ENCODE assay signal across 28 cellular contexts in genomic region chr12:81229718-81230117, GRCh38.
DNase-seq lines count a peak whose midpoint lies in the region; ATAC-seq and TF ChIP-seq lines count a peak whose summit lies in the region.
"Had no signal": no experiment of that assay in that cellular context is flagged by ENCODE, and none has a peak within 500 bp of the region (broad histone marks: within the 10 kb centered on the region; RNA-seq: fewer than 3 reads in every experiment).

No MANE protein-coding gene starts in this region.

- no peak for ATAC-seq in esophagus mucosa
- ATAC-seq: activated naive CD8-positive, alpha-beta T cell treated with anti-CD3 and anti-CD28 coated beads, Interleukin-2, amount 50 U/mL, for 24 hours; activated T-cell treated with anti-CD3 and anti-CD28 coated beads, Interleukin-2, amount 50 U/mL, for 72 hours; K562; left lung; SK-N-SH treated with all-trans-retinoic acid at 6 μM for 48 hours had no signal

- no peaks in the 10 kb centered on the region for H3K27me3 ChIP-seq in testis
- no peaks in the 10 kb centered on the region for H3K27me3 ChIP-seq in MG63
- no peaks in the 10 kb centered on the region for H3K27me3 ChIP-seq in right atrium auricular region
- H3K27me3 ChIP-seq: left lung, ovary had no signal

- H3K4me1 ChIP-seq in testis (no peaks in the 10 kb centered on the region), right atrium auricular region (peaks cover 0 to 5% of the 10 kb centered on the region in 2 donors)
- H3K4me1 ChIP-seq: left lung had no signal

- DNase-seq in DMS53 treated with DMSO at 0.1 percent for 48 hours (lab: John Stamatoyannopoulos, UW; ENCODE audit: unreplicated experiment) (peak; percentile 94), NCI-H146 (lab: John Stamatoyannopoulos, UW) (peak; percentile 74), NCI-H748 treated with DMSO at 0.1 percent for 48 hours (lab: John Stamatoyannopoulos, UW) (peak; percentile 89), left kidney (ENCODE audit: low read depth, low spot score) (peak; percentile 14), testis (no peak), MG63 (no peak), right atrium auricular region (ENCODE audit: low spot score) (no peak)
- DNase-seq: activated CD4-positive, alpha-beta T cell treated with anti-CD3 and anti-CD28 coated beads, Interleukin-2, amount 50 U/mL, for 48 hours; activated CD4-positive, CD25-positive, alpha-beta regulatory T cell treated with anti-CD3 and anti-CD28 coated beads, Interleukin-2, amount 50 U/mL, for 72 hours; activated naive CD8-positive, alpha-beta T cell treated with anti-CD3 and anti-CD28 coated beads, Interleukin-2, amount 50 U/mL, for 24 hours; activated T-cell treated with anti-CD3 and anti-CD28 coated beads, Interleukin-2, amount 50 U/mL, for 72 hours; caudate nucleus; CD4-positive, alpha-beta memory T cell; effector CD8-positive, alpha-beta T cell; EL; H7; left lung; NCI-H2171; nephron progenitor cell; ovary; RPMI8226; small intestine; stimulated activated naive CD4-positive, alpha-beta T cell had no signal

- H3K27ac ChIP-seq in testis (no peak overlapping the region), right atrium auricular region (no peak overlapping the region)
- H3K27ac ChIP-seq: coronary artery, epithelial cell of prostate, left lung, ovary had no signal

- H3K9me3 ChIP-seq in testis (no peaks in the 10 kb centered on the region), MG63 (no peaks in the 10 kb centered on the region), right atrium auricular region (no peaks in the 10 kb centered on the region)
- H3K9me3 ChIP-seq: left lung, ovary had no signal

- H3K4me3 ChIP-seq in testis (no peak overlapping the region), MG63 (no peak overlapping the region), right atrium auricular region (no peak overlapping the region)
- H3K4me3 ChIP-seq: coronary artery, K562, left lung, ovary had no signal

- 74 to 80% methylated on average over 6 of the region's 6 CpGs for WGBS in testis, 2 donors

- no peak for TF ChIP-seq POLR2A in testis (IDR thresholded peaks at IDR 0.05)

- intact Hi-C loops in testis (cut with DNase I; ENCODE audit: low total_unique reads): no loop called here

- TF ChIP-seq CTCF in testis (IDR thresholded peaks at IDR 0.05) (no peak), right atrium auricular region (IDR thresholded peaks at IDR 0.05) (no peak)

- H3K36me3 ChIP-seq in testis (ENCODE audit: low read depth, missing control alignments) (no peaks in the 10 kb centered on the region), MG63 (no peaks in the 10 kb centered on the region), right atrium auricular region (peaks cover 6% of the 10 kb centered on the region)
- H3K36me3 ChIP-seq: left lung, ovary had no signal

Comparison
In these comparisons a context has a peak if more than half of its experiments do, and no peak if none do; other contexts are left out.
1. DNase-seq: peak in DMS53 treated with DMSO at 0.1 percent for 48 hours (single experiment), NCI-H146 (single experiment), NCI-H748 treated with DMSO at 0.1 percent for 48 hours (single experiment) and left kidney (single experiment); none in testis (single experiment), MG63 (single experiment) and right atrium auricular region (single experiment).